In the genomic region with DNA sequence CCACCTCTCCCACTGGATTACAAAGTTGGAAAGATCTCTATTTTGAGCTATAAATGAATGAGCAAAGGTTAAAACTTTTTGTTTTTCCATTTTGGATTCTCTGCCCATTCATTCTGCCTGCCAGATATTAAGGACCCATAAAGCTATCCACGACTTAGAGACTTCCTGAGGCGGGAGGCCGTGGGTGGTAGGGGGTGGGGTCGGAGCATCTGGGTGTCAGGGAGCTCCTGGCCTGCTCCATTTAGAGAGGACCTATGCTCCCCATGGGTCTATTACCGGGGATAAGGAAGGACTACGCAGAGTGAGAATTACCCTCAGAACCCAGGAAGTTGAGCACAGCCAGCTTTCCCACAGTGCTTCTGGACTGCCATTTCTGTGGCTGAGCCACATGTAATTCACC, we compare ENCODE assay signal across 1 cellular context.
TF ChIP-seq lines count a peak whose summit lies in the region.

No MANE protein-coding gene starts in this region.

TF ChIP-seq in K562, 482 proteins besides CTCF, POLR2A, EP300 and RAD21:
- TF ChIP-seq ZNF3 (CRISPR knock-in tag; IDR thresholded peaks at IDR 0.05) (no peak), HOXB6 (CRISPR knock-in tag; IDR thresholded peaks at IDR 0.05; ENCODE audit: borderline replicate concordance) (no peak), PML (IDR thresholded peaks at IDR 0.05; ENCODE audit: low read length) (no peak), EGR1 (conservative IDR thresholded peaks at IDR 0.05) (peak; percentile 70), ZNF75A (CRISPR knock-in tag; IDR thresholded peaks at IDR 0.05) (no peak)
